Comparison of ENCODE assay signal across 21 cellular contexts in the genomic region with DNA sequence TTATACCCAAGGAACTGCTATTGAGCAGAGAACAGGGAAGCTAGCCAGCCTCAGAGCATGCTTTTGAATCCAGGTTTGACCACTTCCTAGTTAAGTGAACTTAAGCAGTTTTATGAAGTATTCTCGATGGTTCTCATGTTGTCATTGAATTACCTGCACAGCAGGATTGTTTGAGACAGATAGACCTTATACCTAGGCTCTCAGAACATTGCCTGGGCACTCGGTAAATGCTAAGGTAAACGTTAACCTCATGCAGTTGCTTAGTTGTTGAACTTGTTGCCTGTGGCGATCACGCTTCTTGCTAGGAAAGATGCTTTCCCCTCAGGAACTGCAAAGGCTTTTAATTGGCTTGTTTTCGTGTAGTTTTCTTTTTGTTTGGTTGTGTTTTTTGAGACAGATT.
"Had no signal": no experiment of that assay in that cellular context is flagged by ENCODE, and none has a peak within 500 bp of the region (broad histone marks: within the 10 kb centered on the region; RNA-seq: fewer than 3 reads in every experiment).

No MANE protein-coding gene starts in this region.

- H3K36me3 Mint-ChIP-seq: activated CD4-positive, alpha-beta memory T cell treated with anti-CD3 and anti-CD28 coated beads for 36 hours; activated naive CD8-positive, alpha-beta T cell treated with anti-CD3 and anti-CD28 coated beads for 36 hours; memory B cell; neural progenitor cell; stimulated activated memory B cell treated with anti-CD40 and anti-IgM and Interleukin-4, amounts not matched to agents 10 μg/mL and 1 μg/mL and 100 μg/mL, for 72 hours had no signal

- H3K9me3 Mint-ChIP-seq: activated naive CD8-positive, alpha-beta T cell treated with anti-CD3 and anti-CD28 coated beads for 36 hours; stimulated activated memory B cell treated with anti-CD40 and anti-IgM and Interleukin-4, amounts not matched to agents 10 μg/mL and 1 μg/mL and 100 μg/mL, for 72 hours had no signal

- H3K27ac Mint-ChIP-seq: activated CD4-positive, alpha-beta memory T cell treated with anti-CD3 and anti-CD28 coated beads for 36 hours; activated naive CD8-positive, alpha-beta T cell treated with anti-CD3 and anti-CD28 coated beads for 36 hours; memory B cell; neural progenitor cell; stimulated activated memory B cell treated with anti-CD40 and anti-IgM and Interleukin-4, amounts not matched to agents 10 μg/mL and 1 μg/mL and 100 μg/mL, for 72 hours; T-helper 17 cell had no signal

- H3K27me3 Mint-ChIP-seq: activated CD4-positive, alpha-beta memory T cell treated with anti-CD3 and anti-CD28 coated beads for 36 hours; activated naive CD8-positive, alpha-beta T cell treated with anti-CD3 and anti-CD28 coated beads for 36 hours; stimulated activated memory B cell treated with anti-CD40 and anti-IgM and Interleukin-4, amounts not matched to agents 10 μg/mL and 1 μg/mL and 100 μg/mL, for 72 hours had no signal

- H3K4me1 Mint-ChIP-seq: activated naive CD8-positive, alpha-beta T cell treated with anti-CD3 and anti-CD28 coated beads for 36 hours; memory B cell; neural progenitor cell; stimulated activated memory B cell treated with anti-CD40 and anti-IgM and Interleukin-4, amounts not matched to agents 10 μg/mL and 1 μg/mL and 100 μg/mL, for 72 hours; T-helper 17 cell had no signal

- H3K4me3 ChIP-seq: hepatocyte, mucosa of descending colon, neural progenitor cell, sigmoid colon, smooth muscle cell, transverse colon had no signal

- H3K27ac ChIP-seq: hepatocyte, neural progenitor cell, sigmoid colon, transverse colon had no signal

- H3K4me3 Mint-ChIP-seq: activated CD4-positive, alpha-beta memory T cell treated with anti-CD3 and anti-CD28 coated beads for 36 hours; activated naive CD8-positive, alpha-beta T cell treated with anti-CD3 and anti-CD28 coated beads for 36 hours; memory B cell; neural progenitor cell; stimulated activated memory B cell treated with anti-CD40 and anti-IgM and Interleukin-4, amounts not matched to agents 10 μg/mL and 1 μg/mL and 100 μg/mL, for 72 hours; T-helper 17 cell had no signal

- H3K79me2 ChIP-seq: hepatocyte had no signal

- H3K4me1 ChIP-seq: neural progenitor cell, sigmoid colon, transverse colon had no signal

- H3K9me3 ChIP-seq: mucosa of descending colon, sigmoid colon, transverse colon had no signal

- H3K9ac ChIP-seq: neural progenitor cell had no signal

- H3K36me3 ChIP-seq: neural progenitor cell, sigmoid colon, transverse colon had no signal

- ATAC-seq: esophagus mucosa; left ventricle myocardium superior; mucosa of descending colon; stimulated activated memory B cell treated with anti-CD40 and anti-IgM and Interleukin-4, amounts not matched to agents 10 μg/mL and 1 μg/mL and 100 μg/mL, for 72 hours; T-helper 17 cell had no signal

- DNase-seq: activated CD4-positive, alpha-beta memory T cell treated with anti-CD3 and anti-CD28 coated beads for 36 hours; activated CD4-positive, alpha-beta T cell treated with anti-CD3 and anti-CD28 coated beads for 48 hours; activated naive CD4-positive, alpha-beta T cell treated with Interleukin-2 at 50 U/mL for 16 hours; activated naive CD8-positive, alpha-beta T cell treated with anti-CD3 and anti-CD28 coated beads for 36 hours; activated T-cell treated with anti-CD3 and anti-CD28 coated beads, Interleukin-2, amount 50 U/mL, for 48 hours; central memory CD4-positive, alpha-beta T cell; dermis blood vessel endothelial cell; effector CD8-positive, alpha-beta T cell; foreskin melanocyte; left ventricle myocardium superior; mucosa of descending colon; sigmoid colon; stimulated activated CD4-positive, alpha-beta T cell treated with anti-CD3 and anti-CD28 coated beads, Interleukin-15, amount 100 ng/mL, for 24 hours; T-helper 17 cell; transverse colon had no signal

- H3K4me2 ChIP-seq: hepatocyte, neural progenitor cell, smooth muscle cell had no signal

- H2AFZ ChIP-seq: hepatocyte, neural progenitor cell had no signal

- H3K27me3 ChIP-seq: hepatocyte, neural progenitor cell, sigmoid colon, transverse colon had no signal
